9 cellular contexts compared by ENCODE assay signal in genomic region chr20:4563534-4563933, GRCh38.
DNase-seq lines count a peak whose midpoint lies in the region; ATAC-seq and TF ChIP-seq lines count a peak whose summit lies in the region.
"Had no signal": no experiment of that assay in that cellular context is flagged by ENCODE, and none has a peak within 500 bp of the region (broad histone marks: within the 10 kb centered on the region; RNA-seq: fewer than 3 reads in every experiment).

No MANE protein-coding gene starts in this region.

- H3K36me3 ChIP-seq in Peyer's patch (no peaks in the 10 kb centered on the region), lower lobe of right lung (no peaks in the 10 kb centered on the region)
- H3K36me3 ChIP-seq: sigmoid colon had no signal

- H3K27me3 ChIP-seq in Peyer's patch (no peaks in the 10 kb centered on the region), lower lobe of right lung (ENCODE audit: low read depth) (peaks cover 6% of the 10 kb centered on the region)
- H3K27me3 ChIP-seq: sigmoid colon had no signal

- intact Hi-C loops in lower lobe of right lung (cut with DNase I): no loop called here

- H3K27ac ChIP-seq in Peyer's patch (no peak overlapping the region), lower lobe of right lung (no peak overlapping the region)
- H3K27ac ChIP-seq: sigmoid colon had no signal

- H3K4me1 ChIP-seq in Peyer's patch: no peaks in the 10 kb centered on the region
- no peaks in the 10 kb centered on the region for H3K4me1 ChIP-seq in lower lobe of right lung
- H3K4me1 ChIP-seq: sigmoid colon had no signal

- H3K4me3 ChIP-seq in Peyer's patch (no peak overlapping the region), lower lobe of right lung (no peak overlapping the region)
- H3K4me3 ChIP-seq: sigmoid colon had no signal

- DNase-seq in Caki2 (ENCODE audit: low read depth) (peak; percentile 45), M059J (ENCODE audit: low read depth) (peak; percentile 75), amniotic epithelial cell (ENCODE audit: low read depth) (peak; percentile 73), left kidney (ENCODE audit: low read depth, low spot score) (peak; percentile 78), middle frontal gyrus (ENCODE audit: extremely low spot score, low spot score) (no peak), Peyer's patch (no peak), lower lobe of right lung (no peak)
- DNase-seq: sigmoid colon had no signal

- in situ Hi-C loops in Caki2 (cut with HindIII; ENCODE audit: low pct_unique_long_range_greater_than_20kb, low sequenced_read_pairs): no loop called here

- no peak for TF ChIP-seq CTCF in Peyer's patch (IDR thresholded peaks at IDR 0.05)
- TF ChIP-seq CTCF in lower lobe of right lung (IDR thresholded peaks at IDR 0.05): no peak

- no peak for TF ChIP-seq POLR2A in Peyer's patch (IDR thresholded peaks at IDR 0.05)

- H3K9me3 ChIP-seq in Peyer's patch (no peaks in the 10 kb centered on the region), lower lobe of right lung (peaks cover under 1% of the 10 kb centered on the region)
- H3K9me3 ChIP-seq: sigmoid colon had no signal

- ATAC-seq in HG02610 (IDR thresholded peaks at IDR 0.05; ENCODE audit: unreplicated experiment) (no peak), lower lobe of right lung (no peak)

Comparison
In these comparisons a context has a peak if more than half of its experiments do, and no peak if none do; other contexts are left out.
1. DNase-seq: peak in Caki2 (single experiment), M059J (single experiment), amniotic epithelial cell (single experiment) and left kidney (single experiment); none in middle frontal gyrus (single experiment), Peyer's patch (0 of 3) and lower lobe of right lung (single experiment).